In the genomic region with DNA sequence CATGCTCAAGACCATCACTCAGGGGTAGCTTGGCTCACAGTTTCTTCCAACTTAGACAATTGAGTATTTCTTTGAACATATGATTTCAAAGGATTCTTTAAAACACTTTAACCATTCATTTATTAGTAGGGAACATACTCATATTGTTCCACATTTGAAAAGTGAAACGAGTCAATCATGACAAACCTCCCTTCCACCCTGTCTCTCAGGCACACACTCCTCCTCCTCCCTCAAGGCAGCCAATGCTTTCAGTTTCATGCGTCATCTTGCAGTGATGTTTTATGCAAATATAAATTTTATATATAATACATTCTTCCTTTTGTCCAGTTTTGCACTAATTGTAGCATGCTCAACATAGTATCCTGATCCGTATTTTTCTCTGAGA, we compare ENCODE assay signal across 12 cellular contexts.
DNase-seq lines count a peak whose midpoint lies in the region; ATAC-seq, FAIRE-seq and TF ChIP-seq lines count a peak whose summit lies in the region.
"Had no signal": no experiment of that assay in that cellular context is flagged by ENCODE, and none has a peak within 500 bp of the region (broad histone marks: within the 10 kb centered on the region; RNA-seq: fewer than 3 reads in every experiment).

No MANE protein-coding gene starts in this region.

- no peaks in the 10 kb centered on the region for H3K36me3 Mint-ChIP-seq in activated naive CD4-positive, alpha-beta T cell treated with anti-CD3 and anti-CD28 coated beads, Interleukin-2, amount 50 U/mL, for 72 hours

- FAIRE-seq in urothelium cell line (lab: Jason Lieb, UNC), result no peak

- no peak overlapping the region for H3K27ac ChIP-seq in esophagus squamous epithelium
- H3K27ac ChIP-seq: cardiac muscle cell, gastrocnemius medialis, PC-9, tibial nerve had no signal

- no peak for TF ChIP-seq CTCF in esophagus squamous epithelium (IDR thresholded peaks at IDR 0.05)

- H3K27ac Mint-ChIP-seq in activated naive CD4-positive, alpha-beta T cell treated with anti-CD3 and anti-CD28 coated beads, Interleukin-2, amount 50 U/mL, for 72 hours, result no peak overlapping the region

- intact Hi-C loops in esophagus squamous epithelium (cut with DNase I), result no loop called here

- no peak overlapping the region for H3K4me3 ChIP-seq in esophagus squamous epithelium
- H3K4me3 ChIP-seq: cardiac muscle cell, gastrocnemius medialis, PC-9, tibial nerve had no signal

- no peak for TF ChIP-seq POLR2A in esophagus squamous epithelium (IDR thresholded peaks at IDR 0.05)

- H3K27me3 ChIP-seq in esophagus squamous epithelium, result peaks cover 0 to 9% (median 0%) of the 10 kb centered on the region in 4 donors
- H3K27me3 ChIP-seq: cardiac muscle cell, gastrocnemius medialis, tibial nerve had no signal

- WGBS in esophagus squamous epithelium, 2 donors, result 65 to 66% methylated on average over 3 of the region's 3 CpGs

- peak; percentile 55 to 97 for ATAC-seq in activated naive CD4-positive, alpha-beta T cell treated with anti-CD3 and anti-CD28 coated beads, Interleukin-2, amount 50 U/mL, for 72 hours
- peak; percentile 54 for ATAC-seq in GM21786 (IDR thresholded peaks at IDR 0.05; ENCODE audit: unreplicated experiment)
- ATAC-seq in HG03460 (IDR thresholded peaks at IDR 0.05; ENCODE audit: unreplicated experiment), result peak; percentile 70
- ATAC-seq: gastrocnemius medialis had no signal

- H3K9me3 Mint-ChIP-seq in activated naive CD4-positive, alpha-beta T cell treated with anti-CD3 and anti-CD28 coated beads, Interleukin-2, amount 50 U/mL, for 72 hours, result no peaks in the 10 kb centered on the region

- H3K4me1 ChIP-seq in esophagus squamous epithelium, result no peaks in the 10 kb centered on the region
- H3K4me1 ChIP-seq: gastrocnemius medialis had no signal

- DNase-seq in activated naive CD4-positive, alpha-beta T cell treated with anti-CD3 and anti-CD28 coated beads, Interleukin-2, amount 50 U/mL, for 72 hours (ENCODE audit: low spot score in 2 of 2), result peak in 1 of 2 donors; percentile 6
- DNase-seq in activated naive CD4-positive, alpha-beta T cell treated with anti-CD3 and anti-CD28 coated beads, Interleukin-2, amount 50 U/mL, for 16 hours, result no peak
- no peak for DNase-seq in esophagus squamous epithelium (lab: John Stamatoyannopoulos, UW)
- DNase-seq in urothelium cell line (ENCODE audit: low spot score), result no peak
- no peak for DNase-seq in midbrain (lab: John Stamatoyannopoulos, UW)
- no peak for DNase-seq in nucleus accumbens (lab: John Stamatoyannopoulos, UW)
- DNase-seq: gastrocnemius medialis, PC-9 had no signal

- H3K9me3 ChIP-seq in esophagus squamous epithelium, result no peaks in the 10 kb centered on the region
- H3K9me3 ChIP-seq: gastrocnemius medialis, tibial nerve had no signal

- no peaks in the 10 kb centered on the region for H3K36me3 ChIP-seq in esophagus squamous epithelium
- H3K36me3 ChIP-seq: cardiac muscle cell, gastrocnemius medialis, tibial nerve had no signal
